Comparison of ENCODE assay signal across 15 cellular contexts in the genomic region with DNA sequence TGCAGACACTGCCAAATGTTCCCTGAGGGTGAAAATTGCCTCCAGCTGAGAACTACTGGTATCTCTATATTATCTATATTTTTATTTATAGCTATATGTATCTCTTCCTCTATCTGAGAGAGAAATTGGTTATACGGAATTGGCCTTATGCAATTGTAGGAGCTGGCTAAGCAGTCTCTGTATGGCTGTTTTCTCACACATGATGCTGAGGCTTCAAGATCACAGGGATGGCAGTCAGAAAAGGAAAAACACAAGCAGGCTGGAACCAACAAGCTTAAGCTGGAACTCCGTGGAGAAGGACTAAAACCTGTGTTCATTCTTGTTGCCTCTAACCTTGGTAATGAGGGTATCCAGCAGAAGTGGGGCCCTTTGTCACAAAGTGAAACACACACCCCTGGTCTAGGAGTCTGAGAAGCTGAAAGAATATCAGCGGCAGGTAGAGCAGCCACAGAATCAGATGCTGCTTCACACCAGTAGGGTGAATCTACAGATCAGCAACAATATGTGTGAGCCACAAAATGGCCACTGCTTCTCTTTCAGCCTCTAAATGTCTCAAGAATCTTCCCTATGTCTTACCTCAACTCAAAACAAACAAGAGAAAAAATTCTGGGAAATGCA.
A peak's percentile ranks its signal among the peaks of the same experiment; 100 is the strongest.
DNase-seq lines count a peak whose midpoint lies in the region; ATAC-seq and TF ChIP-seq lines count a peak whose summit lies in the region.
"Had no signal": no experiment of that assay in that cellular context is flagged by ENCODE, and none has a peak within 500 bp of the region (broad histone marks: within the 10 kb centered on the region; RNA-seq: fewer than 3 reads in every experiment).

No MANE protein-coding gene starts in this region.

- DNase-seq in activated naive CD4-positive, alpha-beta T cell treated with anti-CD3 and anti-CD28 coated beads for 36 hours = no peak
- no peak for DNase-seq in activated naive CD4-positive, alpha-beta T cell (lab: John Stamatoyannopoulos, UW)
- DNase-seq in activated naive CD8-positive, alpha-beta T cell treated with anti-CD3 and anti-CD28 coated beads for 36 hours = no peak
- DNase-seq in transverse colon = no peak
- DNase-seq in neuronal stem cell (ENCODE audit: low spot score) = no peak
- DNase-seq in vagina (ENCODE audit: extremely low spot score in 2 of 2) = no peak
- DNase-seq: MG63, psoas muscle had no signal

- CTCF ChIA-PET in activated naive CD4-positive, alpha-beta T cell treated with anti-CD3 and anti-CD28 coated beads for 36 hours (lab: Charles Lee) = interaction anchor here (0.7 kb wide), 1 partner anchor 186 kb away, joined by 3 read pairs; no protein-coding TSS in a partner anchor

- TF ChIP-seq POLR2A in transverse colon (IDR thresholded peaks at IDR 0.05) = no peak
- TF ChIP-seq POLR2A in vagina (IDR thresholded peaks at IDR 0.05) = no peak

- H3K9me3 Mint-ChIP-seq in activated naive CD4-positive, alpha-beta T cell treated with anti-CD3 and anti-CD28 coated beads for 36 hours = peaks cover 2% of the 10 kb centered on the region
- H3K9me3 Mint-ChIP-seq in activated naive CD8-positive, alpha-beta T cell treated with anti-CD3 and anti-CD28 coated beads for 36 hours = peaks cover 2% of the 10 kb centered on the region

- no peak overlapping the region for H2BK5ac ChIP-seq in neuronal stem cell (ENCODE audit: low read length)

- no peaks in the 10 kb centered on the region for H3K9me2 ChIP-seq in Loucy (replicated peaks; ENCODE audit: low read depth, low read length)

- no peak overlapping the region for H3K4me3 Mint-ChIP-seq in activated naive CD4-positive, alpha-beta T cell treated with anti-CD3 and anti-CD28 coated beads for 36 hours
- no peak overlapping the region for H3K4me3 Mint-ChIP-seq in activated naive CD8-positive, alpha-beta T cell treated with anti-CD3 and anti-CD28 coated beads for 36 hours
- H3K4me3 Mint-ChIP-seq: brain had no signal

- H3K18ac ChIP-seq in neuronal stem cell (ENCODE audit: low read length) = no peak overlapping the region

- H3K4ac ChIP-seq in neuronal stem cell (ENCODE audit: low read length) = no peak overlapping the region

- H3K36me3 Mint-ChIP-seq in activated naive CD4-positive, alpha-beta T cell treated with anti-CD3 and anti-CD28 coated beads for 36 hours (ENCODE audit: low read depth) = peaks cover 2% of the 10 kb centered on the region
- H3K36me3 Mint-ChIP-seq in activated naive CD8-positive, alpha-beta T cell treated with anti-CD3 and anti-CD28 coated beads for 36 hours = peaks cover 38% of the 10 kb centered on the region

- H3K79me2 ChIP-seq in Loucy (ENCODE audit: insufficient read depth, low read length) = no peaks in the 10 kb centered on the region

- H3K9ac ChIP-seq in Loucy (ENCODE audit: low read depth, low read length, poor library complexity, severe bottlenecking) (peak overlapping the region; percentile 52), neuronal stem cell (ENCODE audit: low read depth, low read length, poor library complexity) (no peak overlapping the region)

- no peak for TF ChIP-seq CTCF in Loucy (conservative IDR thresholded peaks at IDR 0.05; ENCODE audit: low read length)
- TF ChIP-seq CTCF in transverse colon (IDR thresholded peaks at IDR 0.05) = no peak
- TF ChIP-seq CTCF in vagina (IDR thresholded peaks at IDR 0.05) = no peak

- H3K23ac ChIP-seq in neuronal stem cell (ENCODE audit: low read depth, low read length, poor library complexity) = no peak overlapping the region

- H3K4me1 Mint-ChIP-seq in activated naive CD4-positive, alpha-beta T cell treated with anti-CD3 and anti-CD28 coated beads for 36 hours (ENCODE audit: low read depth) = peaks cover 76% of the 10 kb centered on the region
- H3K4me1 Mint-ChIP-seq in activated naive CD8-positive, alpha-beta T cell treated with anti-CD3 and anti-CD28 coated beads for 36 hours = peaks cover 50% of the 10 kb centered on the region

- no peak overlapping the region for H2BK12ac ChIP-seq in neuronal stem cell (ENCODE audit: low read length)

- H2AK5ac ChIP-seq in neuronal stem cell (ENCODE audit: low read depth, low read length) = no peak overlapping the region

- H3K4me2 ChIP-seq in Loucy (ENCODE audit: low read depth, low read length, poor library complexity, severe bottlenecking) (peak overlapping the region; percentile 40), neuronal stem cell (ENCODE audit: insufficient read depth, low read length, poor library complexity, severe bottlenecking) (no peak overlapping the region)

- no peak overlapping the region for H3K14ac ChIP-seq in neuronal stem cell (ENCODE audit: low read length)

- H2BK15ac ChIP-seq in neuronal stem cell (ENCODE audit: low read length) = no peak overlapping the region

- no peaks in the 10 kb centered on the region for H3K36me3 ChIP-seq in Loucy (ENCODE audit: insufficient read depth, low read length)
- H3K36me3 ChIP-seq in transverse colon = no peaks in the 10 kb centered on the region
- H3K36me3 ChIP-seq in neuronal stem cell (replicated peaks in 1 of 2; ENCODE audit: control insufficient read depth in 2 of 2, insufficient read depth in 2 of 2, low read length in 2 of 2) = no peaks in the 10 kb centered on the region
- H3K36me3 ChIP-seq in vagina = no peaks in the 10 kb centered on the region
- H3K36me3 ChIP-seq: HAP-1, MG63, thoracic aorta had no signal

- in situ Hi-C loops in transverse colon (cut with MboI; ENCODE audit: low pct_ligation_motif_present in 1 of 4, low pct_unique_long_range_greater_than_20kb in 1 of 4, low sequenced_read_pairs in 3 of 4) = no loop called here

- no peak for ATAC-seq in HG03457 (IDR thresholded peaks at IDR 0.05; ENCODE audit: unreplicated experiment)
- ATAC-seq: psoas muscle had no signal

- no peaks in the 10 kb centered on the region for H3K27me3 ChIP-seq in Loucy (ENCODE audit: insufficient read depth, low read length, poor library complexity, severe bottlenecking)
- H3K27me3 ChIP-seq in transverse colon = no peaks in the 10 kb centered on the region
- no peaks in the 10 kb centered on the region for H3K27me3 ChIP-seq in neuronal stem cell (ENCODE audit: control insufficient read depth in 3 of 3, insufficient read depth in 3 of 3, low read depth in 1 of 3, low read length in 3 of 3)
- no peaks in the 10 kb centered on the region for H3K27me3 ChIP-seq in vagina
- H3K27me3 ChIP-seq: MG63 had no signal

- intact Hi-C loops in activated naive CD4-positive, alpha-beta T cell treated with anti-CD3 and anti-CD28 coated beads for 36 hours (cut with micrococcal nuclease) = no loop called here
- intact Hi-C loops in transverse colon (cut with DNase I; ENCODE audit: low total_unique reads) (no loop called here), vagina (cut with DNase I) (no loop called here)

- WGBS in transverse colon (ENCODE audit: low coverage in 1 of 2), 2 donors = 51 to 75% methylated on average over 2 to 3 of the region's 3 CpGs
- no CpG with 5 or more reads among the region's 3 CpGs for WGBS in neuronal stem cell (ENCODE audit: extremely low coverage in 2 of 2, insufficient read length in 2 of 2, insufficient replicate concordance in 1 of 2), 2 donors

- H3K27ac Mint-ChIP-seq in activated naive CD4-positive, alpha-beta T cell treated with anti-CD3 and anti-CD28 coated beads for 36 hours = peak overlapping the region; percentile 80
- H3K27ac Mint-ChIP-seq in activated naive CD8-positive, alpha-beta T cell treated with anti-CD3 and anti-CD28 coated beads for 36 hours = peak overlapping the region; percentile 93
- H3K27ac Mint-ChIP-seq: brain had no signal

- peaks cover 79% of the 10 kb centered on the region for H3K4me1 ChIP-seq in Loucy (ENCODE audit: insufficient read depth, low read length, poor library complexity, severe bottlenecking)
- no peaks in the 10 kb centered on the region for H3K4me1 ChIP-seq in transverse colon
- no peaks in the 10 kb centered on the region for H3K4me1 ChIP-seq in neuronal stem cell (ENCODE audit: control insufficient read depth in 2 of 2, insufficient read depth in 1 of 2, low read depth in 1 of 2, low read length in 2 of 2)
- H3K4me1 ChIP-seq in vagina = no peaks in the 10 kb centered on the region
- H3K4me1 ChIP-seq: HAP-1, psoas muscle had no signal

- H4K20me1 ChIP-seq in Loucy (ENCODE audit: insufficient read depth, low read length, poor library complexity, severe bottlenecking) = no peaks in the 10 kb centered on the region

- TF ChIP-seq EP300 in transverse colon (IDR thresholded peaks at IDR 0.05; ENCODE audit: low read depth) = no peak

- H3K27me3 Mint-ChIP-seq in activated naive CD4-positive, alpha-beta T cell treated with anti-CD3 and anti-CD28 coated beads for 36 hours (ENCODE audit: low read depth) = no peaks in the 10 kb centered on the region
- no peaks in the 10 kb centered on the region for H3K27me3 Mint-ChIP-seq in activated naive CD8-positive, alpha-beta T cell treated with anti-CD3 and anti-CD28 coated beads for 36 hours

- no peak overlapping the region for H2BK120ac ChIP-seq in neuronal stem cell (ENCODE audit: low read depth, low read length)

- H3K79me1 ChIP-seq in neuronal stem cell (ENCODE audit: low read depth, low read length) = no peaks in the 10 kb centered on the region

- H3K9me3 ChIP-seq in Loucy (ENCODE audit: insufficient read depth, low read depth, low read length) (no peaks in the 10 kb centered on the region), transverse colon (no peaks in the 10 kb centered on the region), neuronal stem cell (replicated peaks in 1 of 2; ENCODE audit: control insufficient read depth in 2 of 2, insufficient read depth in 1 of 2, low read depth in 1 of 2, low read length in 2 of 2) (no peaks in the 10 kb centered on the region), vagina (no peaks in the 10 kb centered on the region)
- H3K9me3 ChIP-seq: HAP-1, MG63, psoas muscle, thoracic aorta had no signal

- H3K27ac ChIP-seq in transverse colon (peak overlapping the region in 3 of 4 donors; percentile 23 to 50 (median 48)), neuronal stem cell (replicated peaks; ENCODE audit: low read length) (no peak overlapping the region), vagina (no peak overlapping the region)
- H3K27ac ChIP-seq: psoas muscle, SK-N-MC, thoracic aorta had no signal

- H4K91ac ChIP-seq in neuronal stem cell (ENCODE audit: low read depth, low read length, poor library complexity) = no peak overlapping the region

- H2AFZ ChIP-seq in Loucy (ENCODE audit: low read length) (no peak overlapping the region; the same call in 1 of the 2 replicates), neuronal stem cell (ENCODE audit: low read length) (no peak overlapping the region)

- no peak overlapping the region for H3K4me3 ChIP-seq in Loucy (ENCODE audit: low read length, poor library complexity, severe bottlenecking)
- no peak overlapping the region for H3K4me3 ChIP-seq in transverse colon
- H3K4me3 ChIP-seq in neuronal stem cell (ENCODE audit: low read length in 2 of 2) = no peak overlapping the region
- H3K4me3 ChIP-seq in vagina = no peak overlapping the region
- H3K4me3 ChIP-seq: HAP-1, lung, MG63, psoas muscle, SK-N-MC, thoracic aorta had no signal

- H3F3A ChIP-seq in Loucy (ENCODE audit: low read depth) = peaks cover 5% of the 10 kb centered on the region; the same call in 1 of the 2 replicates

- no peak overlapping the region for H4K8ac ChIP-seq in neuronal stem cell (ENCODE audit: low read depth, low read length)

Comparison
In these comparisons a context has a peak if more than half of its experiments do, and no peak if none do; other contexts are left out.
1. H3K27ac ChIP-seq: peak in transverse colon (3 of 4); none in neuronal stem cell (single experiment) and vagina (single experiment).